ENCODE assay signal across 8 cellular contexts in the genomic region with DNA sequence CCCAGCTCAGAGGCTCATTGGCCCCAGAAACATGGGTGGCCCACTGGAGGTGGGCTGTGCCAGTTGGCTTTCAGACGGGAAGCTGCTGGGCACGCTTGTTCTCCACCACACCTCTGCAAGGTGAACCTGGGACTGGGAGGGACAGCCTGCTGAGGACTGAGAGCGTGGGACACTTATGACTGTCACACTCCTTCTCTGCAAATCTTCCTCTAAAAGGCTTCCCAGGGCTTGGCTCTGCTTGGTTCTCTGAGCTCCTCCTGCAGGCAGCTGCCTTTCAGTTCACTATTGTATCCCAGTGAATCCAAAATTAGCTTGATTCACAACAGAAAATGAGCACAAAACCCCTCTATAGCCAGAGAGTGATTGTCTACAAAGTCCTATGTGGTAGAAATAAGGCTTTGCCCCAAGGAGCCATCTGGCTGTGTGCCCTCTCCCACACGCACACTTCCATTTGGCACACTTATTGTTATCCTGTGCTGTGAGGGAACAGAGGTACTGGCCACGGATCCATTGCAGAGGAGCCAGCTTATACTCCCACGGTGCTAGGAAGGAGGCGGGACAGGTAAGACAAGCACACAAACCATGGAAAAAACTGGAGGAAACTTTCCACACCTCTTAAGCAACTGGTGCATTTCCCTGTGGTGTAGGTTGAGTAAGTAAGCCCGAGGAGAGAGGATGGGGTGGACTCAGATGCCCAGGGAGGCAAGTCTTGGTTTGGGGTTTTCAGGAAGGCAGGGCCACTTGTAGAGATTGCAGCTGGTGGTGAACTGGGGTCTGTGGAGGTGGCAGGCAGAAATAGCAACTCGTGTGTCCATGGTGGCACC. TPM values are rescaled to one million over a fixed set of nuclear protein-coding genes. Genes with fewer than 3 reads are reported as not detected.
A peak's percentile ranks its signal among the peaks of the same experiment; 100 is the strongest.
DNase-seq lines count a peak whose midpoint lies in the region; ATAC-seq and TF ChIP-seq lines count a peak whose summit lies in the region.

No MANE protein-coding gene starts in this region.

- peak overlapping the region; percentile 56 to 72 (median 68) for H3K27ac ChIP-seq in right lobe of liver

- peak overlapping the region; percentile 22 for H3K4me3 Mint-ChIP-seq in activated naive CD8-positive, alpha-beta T cell treated with anti-CD3 and anti-CD28 coated beads for 36 hours
- H3K4me3 Mint-ChIP-seq in Caco-2 (ENCODE audit: unreplicated experiment), result no peak overlapping the region

- no peaks in the 10 kb centered on the region for H3K36me3 ChIP-seq in right lobe of liver
- H3K36me3 ChIP-seq in Caco-2 (ENCODE audit: control insufficient read depth, insufficient read depth, low read length), result no peaks in the 10 kb centered on the region

- ATAC-seq in right lobe of liver, result no peak

- DNase-seq in DMS53 (lab: John Stamatoyannopoulos, UW) (peak; percentile 42), DMS53 treated with DMSO at 0.1 percent for 48 hours (lab: John Stamatoyannopoulos, UW; ENCODE audit: unreplicated experiment) (no peak), right lobe of liver (no peak), superior temporal gyrus (ENCODE audit: extremely low spot score) (peak; percentile 87), NCI-H2107 treated with DMSO at 0.1 percent for 48 hours (lab: John Stamatoyannopoulos, UW; ENCODE audit: unreplicated experiment) (no peak), Caco-2 (no peak)
- no peak for DNase-seq in activated naive CD8-positive, alpha-beta T cell treated with anti-CD3 and anti-CD28 coated beads for 36 hours
- no peak for DNase-seq in central memory CD4-positive, alpha-beta T cell

- POLR2A ChIA-PET in Caco-2 (lab: Charles Lee), result interaction anchor here (0.8 kb wide), 1 partner anchor 19 kb away, joined by 6 read pairs; the partner anchor contains the start of gene BTG2

- H3K4me1 Mint-ChIP-seq in activated naive CD8-positive, alpha-beta T cell treated with anti-CD3 and anti-CD28 coated beads for 36 hours, result peaks cover 66% of the 10 kb centered on the region
- peaks cover 30% of the 10 kb centered on the region for H3K4me1 Mint-ChIP-seq in Caco-2 (ENCODE audit: low read depth, unreplicated experiment)

- TF ChIP-seq CTCF in right lobe of liver (IDR thresholded peaks at IDR 0.05) (no peak), Caco-2 (IDR thresholded peaks at IDR 0.05; ENCODE audit: insufficient read depth in 1 of 2, low read depth in 1 of 2, low read length in 1 of 2, severe bottlenecking in 1 of 2, unreplicated experiment in 1 of 2) (no peak)

- H3K4me1 ChIP-seq in right lobe of liver, result peaks cover 0 to 13% (median 2%) of the 10 kb centered on the region in 4 donors
- H3K4me1 ChIP-seq in Caco-2, result peaks cover 47% of the 10 kb centered on the region

- H3K9me3 Mint-ChIP-seq in activated naive CD8-positive, alpha-beta T cell treated with anti-CD3 and anti-CD28 coated beads for 36 hours, result no peaks in the 10 kb centered on the region
- H3K9me3 Mint-ChIP-seq in Caco-2 (ENCODE audit: unreplicated experiment), result no peaks in the 10 kb centered on the region

- CTCF ChIA-PET in Caco-2 (lab: Charles Lee), result interaction anchor here (0.5 to 1.5 kb wide), 4 partner anchors 13 to 58 kb away, joined by 3 to 4 read pairs (median 4); no protein-coding TSS in a partner anchor

- no TSS peak for BruUV-seq in Caco-2 (replicated peaks; lab: Mats Ljungman, UMichigan)

- H3K27me3 Mint-ChIP-seq in activated naive CD8-positive, alpha-beta T cell treated with anti-CD3 and anti-CD28 coated beads for 36 hours, result no peaks in the 10 kb centered on the region
- H3K27me3 Mint-ChIP-seq in Caco-2 (ENCODE audit: insufficient read depth, unreplicated experiment), result no peaks in the 10 kb centered on the region

- peaks cover 2% of the 10 kb centered on the region for H3K36me3 Mint-ChIP-seq in activated naive CD8-positive, alpha-beta T cell treated with anti-CD3 and anti-CD28 coated beads for 36 hours
- H3K36me3 Mint-ChIP-seq in Caco-2 (ENCODE audit: insufficient read depth, unreplicated experiment), result no peaks in the 10 kb centered on the region

- H3K9me3 ChIP-seq in right lobe of liver, result no peaks in the 10 kb centered on the region
- no peaks in the 10 kb centered on the region for H3K9me3 ChIP-seq in Caco-2

- TF ChIP-seq POLR2A in right lobe of liver (IDR thresholded peaks at IDR 0.05), result no peak

- no peaks in the 10 kb centered on the region for H3K27me3 ChIP-seq in right lobe of liver
- no peaks in the 10 kb centered on the region for H3K27me3 ChIP-seq in Caco-2 (replicated peaks; ENCODE audit: control insufficient read depth, insufficient read depth, low read length)

- WGBS in right lobe of liver (ENCODE audit: insufficient coverage, low coverage, low lambda C conversion rate, missing lambda C conversion rate), result 52% methylated on average over 6 of the region's 9 CpGs

- intact Hi-C loops in right lobe of liver (cut with DNase I) (no loop called here), Caco-2 (cut with micrococcal nuclease; ENCODE audit: unreplicated experiment) (no loop called here)

- H3K4me3 ChIP-seq in right lobe of liver (no peak overlapping the region), Caco-2 (ENCODE audit: low read depth, low read length) (no peak overlapping the region)

- H3K27ac Mint-ChIP-seq in activated naive CD8-positive, alpha-beta T cell treated with anti-CD3 and anti-CD28 coated beads for 36 hours, result peak overlapping the region; percentile 100
- H3K27ac Mint-ChIP-seq in Caco-2 (ENCODE audit: unreplicated experiment), result no peak overlapping the region

RNA-seq across cellular contexts. Expression of gene BTG2, which starts 18.9 kb away (rescaled TPM):
- 10 to 100 TPM; 74.7 to 81.2 TPM for total RNA-seq in activated naive CD8-positive, alpha-beta T cell treated with anti-CD3 and anti-CD28 coated beads for 36 hours
- total RNA-seq in right lobe of liver (10 to 100 TPM in 1 of 6 experiments, 1 to 10 TPM in 5; 2.0 to 11.2 (median 5.4) TPM), Caco-2 (2022) (21.2 and 21.6 TPM in 2 replicates)

RNA-seq across cellular contexts. Expression of gene CHIT1, which starts 56.9 kb away (rescaled TPM):
- under 1 TPM; 0.21 to 0.56 TPM for total RNA-seq in activated naive CD8-positive, alpha-beta T cell treated with anti-CD3 and anti-CD28 coated beads for 36 hours
- total RNA-seq in right lobe of liver (under 1 TPM in 3 of 6 experiments, not detected in 3; 0.46 to 0.61 (median 0.46) TPM), Caco-2 (2022) (not detected in 2 replicates)

Comparison
In these comparisons a context has a peak if more than half of its experiments do, and no peak if none do; other contexts are left out.
1. DNase-seq: peak in DMS53 (single experiment) and superior temporal gyrus (single experiment); none in DMS53 treated with DMSO at 0.1 percent for 48 hours (single experiment), activated naive CD8-positive, alpha-beta T cell treated with anti-CD3 and anti-CD28 coated beads for 36 hours (single experiment), right lobe of liver (0 of 3), NCI-H2107 treated with DMSO at 0.1 percent for 48 hours (single experiment), Caco-2 (0 of 2) and central memory CD4-positive, alpha-beta T cell (single experiment).